10 cellular contexts compared by ENCODE assay signal in the genomic region with DNA sequence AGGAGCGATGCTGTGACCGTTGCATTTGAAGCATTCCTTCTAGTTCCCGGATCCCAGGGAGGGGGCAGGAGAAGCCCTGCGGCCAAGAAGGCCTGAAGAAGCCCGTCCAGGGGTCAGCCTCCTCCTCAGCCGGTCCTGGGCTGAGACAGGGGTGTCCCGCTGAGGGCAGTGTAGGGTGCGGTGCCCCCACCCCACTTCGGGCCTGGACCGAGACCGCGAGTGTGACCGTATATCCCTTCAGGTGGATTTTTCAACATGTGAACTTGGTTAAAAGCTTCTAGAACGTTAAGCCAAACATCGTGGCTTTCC. TPM values are rescaled to one million over a fixed set of nuclear protein-coding genes. Genes with fewer than 3 reads are reported as not detected.
DNase-seq lines count a peak whose midpoint lies in the region; ATAC-seq, FAIRE-seq and TF ChIP-seq lines count a peak whose summit lies in the region.
"Had no signal": no experiment of that assay in that cellular context is flagged by ENCODE, and none has a peak within 500 bp of the region (broad histone marks: within the 10 kb centered on the region; RNA-seq: fewer than 3 reads in every experiment).

No MANE protein-coding gene starts in this region.

- in situ Hi-C loops in G401 (cut with HindIII; ENCODE audit: low sequenced_read_pairs): no loop called here

- peaks cover 42% of the 10 kb centered on the region for H3K4me1 Mint-ChIP-seq in activated T-cell treated with anti-CD3 and anti-CD28 coated beads, Interleukin-2, amount 50 U/mL, for 4 hours (ENCODE audit: low read depth)
- H3K4me1 Mint-ChIP-seq in WTC11: peaks cover 28% of the 10 kb centered on the region

- TF ChIP-seq CTCF in WTC11 (IDR thresholded peaks at IDR 0.05) (no peak), keratinocyte (optimal IDR thresholded peaks at IDR 0.05 in 1 of 3, IDR thresholded peaks at IDR 0.05 in 1 of 3, conservative IDR thresholded peaks at IDR 0.05 in 1 of 3; ENCODE audit: extremely low read depth in 1 of 3, insufficient read depth in 2 of 3, low read length in 3 of 3) (no peak), thyroid gland (IDR thresholded peaks at IDR 0.05) (no peak)

- H3K4me1 ChIP-seq in keratinocyte (ENCODE audit: control insufficient read depth, extremely low read depth, insufficient read depth, low read length) (peaks cover 9% of the 10 kb centered on the region), thyroid gland (peaks cover 43 to 59% of the 10 kb centered on the region in 2 donors), small intestine (ENCODE audit: control insufficient read depth in 2 of 2, insufficient read depth in 1 of 2, low read depth in 1 of 2, low read length in 1 of 2) (no peaks in the 10 kb centered on the region)

- TF ChIP-seq POLR2A in thyroid gland (IDR thresholded peaks at IDR 0.05): no peak

- intact Hi-C loops in thyroid gland (cut with DNase I): no loop called here

- ATAC-seq in activated T-cell treated with anti-CD3 and anti-CD28 coated beads, Interleukin-2, amount 50 U/mL, for 4 hours: peak in 1 of 2 donors; percentile 0
- ATAC-seq in WTC11: no peak

- H4K20me1 ChIP-seq in keratinocyte (ENCODE audit: control insufficient read depth, extremely low read depth, insufficient read depth, low read length): peaks cover 3% of the 10 kb centered on the region

- H3K4me3 Mint-ChIP-seq in activated T-cell treated with anti-CD3 and anti-CD28 coated beads, Interleukin-2, amount 50 U/mL, for 4 hours: peak overlapping the region; percentile 83
- peak overlapping the region; percentile 78 for H3K4me3 Mint-ChIP-seq in WTC11

- no peak overlapping the region for H3K27ac ChIP-seq in keratinocyte (ENCODE audit: control insufficient read depth, insufficient read depth, low read length)
- peak overlapping the region; percentile 18 to 86 (median 81) for H3K27ac ChIP-seq in thyroid gland
- no peak overlapping the region for H3K27ac ChIP-seq in small intestine (ENCODE audit: low read depth in 1 of 2, low read length in 1 of 2)

- no peak for DNase-seq in activated T-cell treated with anti-CD3 and anti-CD28 coated beads, Interleukin-2, amount 50 U/mL, for 4 hours
- no peak for DNase-seq in activated T-cell treated with anti-CD3 and anti-CD28 coated beads, Interleukin-2, amount 50 U/mL, for 48 hours
- DNase-seq in WTC11 (ENCODE audit: low spot score): no peak
- no peak for DNase-seq in keratinocyte (ENCODE audit: low read depth, low spot score)
- DNase-seq in thyroid gland: no peak
- DNase-seq in small intestine: no peak
- no peak for DNase-seq in G401 (ENCODE audit: low spot score)
- DNase-seq in NCI-H1694 (lab: John Stamatoyannopoulos, UW): no peak

- POLR2A ChIA-PET in WTC11 (lab: Charles Lee): no interaction called here

- H3K27me3 Mint-ChIP-seq in activated T-cell treated with anti-CD3 and anti-CD28 coated beads, Interleukin-2, amount 50 U/mL, for 4 hours (ENCODE audit: low read depth): peaks cover 76% of the 10 kb centered on the region
- H3K27me3 Mint-ChIP-seq in WTC11 (ENCODE audit: low read depth): peaks cover 93% of the 10 kb centered on the region

- dilution Hi-C loops in keratinocyte (cut with MboI; ENCODE audit: extremely low pct_ligation_motif_present, low sequenced_read_pairs): no loop called here

- no peak overlapping the region for H3K9ac ChIP-seq in keratinocyte (ENCODE audit: control insufficient read depth, extremely low read depth, insufficient read depth, low read length)

- peaks cover 64% of the 10 kb centered on the region for H3K27me3 ChIP-seq in keratinocyte (ENCODE audit: control insufficient read depth, extremely low read depth, insufficient read depth, low read length)
- H3K27me3 ChIP-seq in thyroid gland: no peaks in the 10 kb centered on the region
- H3K27me3 ChIP-seq in small intestine (ENCODE audit: control insufficient read depth in 2 of 2, insufficient read depth in 2 of 2, low read length in 2 of 2): peaks cover 4 to 18% of the 10 kb centered on the region in 2 donors

- CTCF ChIA-PET in WTC11 (lab: Charles Lee): interaction anchor here (1.1 to 4.0 kb wide), 5 partner anchors 30 to 415 kb away, joined by 3 to 20 read pairs (median 4); no protein-coding TSS in a partner anchor

- peaks cover 3% of the 10 kb centered on the region for H3K9me3 Mint-ChIP-seq in activated T-cell treated with anti-CD3 and anti-CD28 coated beads, Interleukin-2, amount 50 U/mL, for 4 hours
- peaks cover 2% of the 10 kb centered on the region for H3K9me3 Mint-ChIP-seq in WTC11

- peak overlapping the region; percentile 91 for H3K4me2 ChIP-seq in keratinocyte (ENCODE audit: control insufficient read depth, extremely low read depth, insufficient read depth, low read depth, low read length)

- peak overlapping the region; percentile 24 to 69 (median 31) for H3K4me3 ChIP-seq in keratinocyte (ENCODE audit: control insufficient read depth in 2 of 3, extremely low read depth in 1 of 3, insufficient read depth in 2 of 3, low read depth in 1 of 3, low read length in 3 of 3)
- peak overlapping the region; percentile 22 to 29 (median 24) for H3K4me3 ChIP-seq in thyroid gland (replicated peaks in 1 of 3)
- H3K4me3 ChIP-seq in small intestine (ENCODE audit: low read depth in 1 of 2, low read length in 2 of 2): peak overlapping the region in 1 of 2 donors; percentile 47

- no peaks in the 10 kb centered on the region for H3K79me2 ChIP-seq in keratinocyte (ENCODE audit: control insufficient read depth, insufficient read depth, low read length)

- H3K9me3 ChIP-seq in keratinocyte (ENCODE audit: control insufficient read depth, low read depth, low read length) (no peaks in the 10 kb centered on the region), thyroid gland (no peaks in the 10 kb centered on the region), small intestine (ENCODE audit: control insufficient read depth, low read depth) (no peaks in the 10 kb centered on the region)

- FAIRE-seq in keratinocyte (lab: Jason Lieb, UNC) (no peak), small intestine (lab: Jason Lieb, UNC) (no peak)

- H2AFZ ChIP-seq in keratinocyte (ENCODE audit: control insufficient read depth, low read length): peak overlapping the region; percentile 70

- H3K27ac Mint-ChIP-seq in WTC11: no peak overlapping the region

- H3K36me3 ChIP-seq in keratinocyte (ENCODE audit: control insufficient read depth in 2 of 2, extremely low read depth in 1 of 2, insufficient read depth in 2 of 2, low read length in 2 of 2): no peaks in the 10 kb centered on the region
- H3K36me3 ChIP-seq in thyroid gland: no peaks in the 10 kb centered on the region
- H3K36me3 ChIP-seq in small intestine (ENCODE audit: control insufficient read depth in 2 of 2, insufficient read depth in 2 of 2, low read length in 2 of 2): no peaks in the 10 kb centered on the region

- 0 to 3% methylated on average over 6 to 8 of the region's 15 CpGs for WGBS in thyroid gland, 2 donors
- 1 to 2% (median 1%) methylated on average over 15 of the region's 15 CpGs for WGBS in small intestine, 3 donors

- no peaks in the 10 kb centered on the region for H3K36me3 Mint-ChIP-seq in activated T-cell treated with anti-CD3 and anti-CD28 coated beads, Interleukin-2, amount 50 U/mL, for 4 hours (ENCODE audit: insufficient read depth)
- peaks cover 3% of the 10 kb centered on the region for H3K36me3 Mint-ChIP-seq in WTC11

- no peaks in the 10 kb centered on the region for H3K9me1 ChIP-seq in keratinocyte (ENCODE audit: control insufficient read depth, extremely low read depth, insufficient read depth, low read length)

TF ChIP-seq in WTC11, 78 proteins besides CTCF, POLR2A, EP300 and RAD21:
- TF ChIP-seq IRF2 (CRISPR knock-in tag; IDR thresholded peaks at IDR 0.05; ENCODE audit: borderline replicate concordance, low read depth) (no peak), SP1 (CRISPR knock-in tag; conservative IDR thresholded peaks at IDR 0.05) (0 out of 2 replicates have a peak, but pooled peaks have one; percentile 5)

RNA-seq across cellular contexts. Expression of gene OCA2, which starts 2.8 kb away (rescaled TPM):
- total RNA-seq in activated T-cell treated with anti-CD3 and anti-CD28 coated beads, Interleukin-2, amount 50 U/mL, for 4 hours: not detected
- total RNA-seq in WTC11 (2021): 0.27 to 0.39 TPM (median 0.27 TPM) in 3 replicates
- polyA plus RNA-seq in keratinocyte: 0.03 to 0.08 TPM (median 0.05 TPM) in 3 replicates
- polyA plus RNA-seq in keratinocyte (2011; ENCODE audit: low read depth): not detected
- 0.08 and 0.10 TPM in 2 replicates for polyA plus RNA-seq in keratinocyte (2011; cell fraction: cytosol; rRNA removed)
- polyA plus RNA-seq in keratinocyte (2011; cell fraction: nucleus; rRNA removed): 0.13 and 0.14 TPM in 2 replicates
- polyA plus RNA-seq in keratinocyte (2012; ENCODE audit: low replicate concordance): not detected in 2 replicates
- polyA minus RNA-seq in keratinocyte: 0.10 TPM in 1 of 3 replicates, not detected in the others
- polyA minus RNA-seq in keratinocyte (2011; cell fraction: cytosol; rRNA and poly(A)+ RNA removed): not detected
- polyA minus RNA-seq in keratinocyte (2011; cell fraction: nucleus; rRNA and poly(A)+ RNA removed): 0.21 and 0.31 TPM in 2 replicates
- 10 to 100 TPM in 3 of 4 donors, 1 to 10 TPM in 1; 5.5 to 20.5 (median 13.8) TPM for total RNA-seq in thyroid gland
- under 1 TPM in 1 of 3 donors, not detected in 2; 0.07 TPM for polyA plus RNA-seq in small intestine
- total RNA-seq in G401 (2014; rRNA removed; shearing (Covaris generic)): 4.1 TPM in 2 replicates
- total RNA-seq: Daoy; T-helper 1 cell treated with Interleukin-12 subunit alpha and Interleukin-12 subunit beta and Interleukin-4 antibody, amounts not matched to agents 30 ng/mL and 1 ng/mL, for 36 hours had no signal

Comparison
In these comparisons a context has a peak if more than half of its experiments do, and no peak if none do; other contexts are left out.
1. H3K27ac ChIP-seq: peak in thyroid gland (3 of 3); none in keratinocyte (single experiment) and small intestine (0 of 2).